Comparison of ENCODE assay signal across 1 cellular context in genomic region chr3:15646924-15647511, GRCh38.
A peak's percentile ranks its signal among the peaks of the same experiment; 100 is the strongest.
TF ChIP-seq lines count a peak whose summit lies in the region.

No MANE protein-coding gene starts in this region.

TF ChIP-seq in endothelial cell of umbilical vein, 7 proteins besides CTCF, POLR2A, EP300 and RAD21:
- peak; percentile 20 for TF ChIP-seq MAX (IDR thresholded peaks at IDR 0.05; ENCODE audit: insufficient read depth, insufficient read length)
- TF ChIP-seq JUN (IDR thresholded peaks at IDR 0.05; ENCODE audit: borderline replicate concordance, insufficient read depth, insufficient read length, low read depth), result peak; percentile 93
- peak; percentile 94 for TF ChIP-seq POLR2AphosphoS5 (IDR thresholded peaks at IDR 0.05; ENCODE audit: insufficient read depth, low read depth, low read length)
- TF ChIP-seq MYC (IDR thresholded peaks at IDR 0.05; ENCODE audit: low read depth, low read length), result peak; percentile 8
- peak; percentile 99 for TF ChIP-seq FOS (IDR thresholded peaks at IDR 0.05; ENCODE audit: borderline replicate concordance, insufficient read depth, low read length)
- TF ChIP-seq EZH2 (IDR thresholded peaks at IDR 0.05; ENCODE audit: borderline replicate concordance, low read depth, low read length, severe bottlenecking), result no peak
- peak; percentile 51 for TF ChIP-seq GATA2 (IDR thresholded peaks at IDR 0.05; ENCODE audit: insufficient read depth, insufficient read length, low read depth, low read length)
